In genomic region chr1:58395355-58395754, GRCh38 we compare ENCODE assay signal across 12 cellular contexts.
DNase-seq lines count a peak whose midpoint lies in the region; ATAC-seq and TF ChIP-seq lines count a peak whose summit lies in the region.
"Had no signal": no experiment of that assay in that cellular context is flagged by ENCODE, and none has a peak within 500 bp of the region (broad histone marks: within the 10 kb centered on the region; RNA-seq: fewer than 3 reads in every experiment).

No MANE protein-coding gene starts in this region.

- TF ChIP-seq CTCF in right lobe of liver (IDR thresholded peaks at IDR 0.05) = no peak
- TF ChIP-seq CTCF in BE2C (IDR thresholded peaks at IDR 0.05; ENCODE audit: low read depth, low read length) = no peak
- TF ChIP-seq CTCF in Caco-2 (IDR thresholded peaks at IDR 0.05; ENCODE audit: insufficient read depth in 1 of 2, low read depth in 1 of 2, low read length in 1 of 2, severe bottlenecking in 1 of 2, unreplicated experiment in 1 of 2) = no peak

- TF ChIP-seq POLR2A in right lobe of liver (IDR thresholded peaks at IDR 0.05) = no peak

- H3K27ac ChIP-seq in right lobe of liver = no peak overlapping the region
- H3K27ac ChIP-seq: neutrophil had no signal

- intact Hi-C loops in right lobe of liver (cut with DNase I) = no loop called here
- intact Hi-C loops in Caco-2 (cut with micrococcal nuclease; ENCODE audit: unreplicated experiment) = no loop called here

- H3K36me3 ChIP-seq in right lobe of liver (no peaks in the 10 kb centered on the region), BE2C (no peaks in the 10 kb centered on the region), Caco-2 (ENCODE audit: control insufficient read depth, insufficient read depth, low read length) (no peaks in the 10 kb centered on the region)
- H3K36me3 ChIP-seq: neutrophil had no signal

- ATAC-seq in right lobe of liver = peak; percentile 47 to 75 (median 62)
- ATAC-seq in stimulated activated naive CD8-positive, alpha-beta T cell treated with anti-CD3 and anti-CD28 coated beads, Interleukin-15, amount 100 ng/mL, for 72 hours = no peak
- ATAC-seq in HG02870 (IDR thresholded peaks at IDR 0.05; ENCODE audit: unreplicated experiment) = no peak
- ATAC-seq: effector memory CD8-positive, alpha-beta T cell had no signal

- H3K4me1 Mint-ChIP-seq in stimulated activated naive CD8-positive, alpha-beta T cell treated with anti-CD3 and anti-CD28 coated beads, Interleukin-15, amount 100 ng/mL, for 72 hours = peaks cover 7% of the 10 kb centered on the region
- peaks cover 7% of the 10 kb centered on the region for H3K4me1 Mint-ChIP-seq in Caco-2 (ENCODE audit: low read depth, unreplicated experiment)

- POLR2A ChIA-PET in Caco-2 (lab: Charles Lee) = no interaction called here

- no peaks in the 10 kb centered on the region for H3K27me3 Mint-ChIP-seq in stimulated activated naive CD8-positive, alpha-beta T cell treated with anti-CD3 and anti-CD28 coated beads, Interleukin-15, amount 100 ng/mL, for 72 hours
- H3K27me3 Mint-ChIP-seq in Caco-2 (ENCODE audit: insufficient read depth, unreplicated experiment) = peaks cover 7% of the 10 kb centered on the region
- H3K27me3 Mint-ChIP-seq: activated T-cell treated with anti-CD3 and anti-CD28 coated beads, Interleukin-2, amount 50 U/mL, for 24 hours; effector memory CD8-positive, alpha-beta T cell had no signal

- H3K9me3 ChIP-seq in right lobe of liver = no peaks in the 10 kb centered on the region
- H3K9me3 ChIP-seq in BE2C = no peaks in the 10 kb centered on the region
- H3K9me3 ChIP-seq in Caco-2 = no peaks in the 10 kb centered on the region
- H3K9me3 ChIP-seq: neutrophil had no signal

- H3K4me3 ChIP-seq in right lobe of liver = no peak overlapping the region
- H3K4me3 ChIP-seq in BE2C (ENCODE audit: low read depth, low read length) = no peak overlapping the region
- no peak overlapping the region for H3K4me3 ChIP-seq in Caco-2 (ENCODE audit: low read depth, low read length)

- no peaks in the 10 kb centered on the region for H3K9me3 Mint-ChIP-seq in stimulated activated naive CD8-positive, alpha-beta T cell treated with anti-CD3 and anti-CD28 coated beads, Interleukin-15, amount 100 ng/mL, for 72 hours
- H3K9me3 Mint-ChIP-seq in Caco-2 (ENCODE audit: unreplicated experiment) = no peaks in the 10 kb centered on the region
- H3K9me3 Mint-ChIP-seq: activated T-cell treated with anti-CD3 and anti-CD28 coated beads, Interleukin-2, amount 50 U/mL, for 24 hours; effector memory CD8-positive, alpha-beta T cell had no signal

- DNase-seq in DMS53 (lab: John Stamatoyannopoulos, UW) = peak; percentile 81
- peak; percentile 97 for DNase-seq in M059J (ENCODE audit: low read depth)
- peak; percentile 66 for DNase-seq in dedifferentiated amniotic fluid mesenchymal stem cell (ENCODE audit: extremely low spot score)
- DNase-seq in right lobe of liver = no peak
- DNase-seq in stimulated activated naive CD8-positive, alpha-beta T cell treated with anti-CD3 and anti-CD28 coated beads, Interleukin-15, amount 100 ng/mL, for 72 hours = no peak
- DNase-seq in BE2C = no peak
- DNase-seq in Caco-2 = no peak
- DNase-seq: activated T-cell treated with anti-CD3 and anti-CD28 coated beads, Interleukin-2, amount 50 U/mL, for 24 hours; effector memory CD8-positive, alpha-beta T cell; SHP77 had no signal

- BruUV-seq in Caco-2 (replicated peaks; lab: Mats Ljungman, UMichigan) = no TSS peak

- 36% methylated on average over 2 of the region's 2 CpGs for WGBS in right lobe of liver (ENCODE audit: insufficient coverage, low coverage, low lambda C conversion rate, missing lambda C conversion rate)

- H3K4me3 Mint-ChIP-seq in stimulated activated naive CD8-positive, alpha-beta T cell treated with anti-CD3 and anti-CD28 coated beads, Interleukin-15, amount 100 ng/mL, for 72 hours = no peak overlapping the region
- no peak overlapping the region for H3K4me3 Mint-ChIP-seq in Caco-2 (ENCODE audit: unreplicated experiment)
- H3K4me3 Mint-ChIP-seq: activated T-cell treated with anti-CD3 and anti-CD28 coated beads, Interleukin-2, amount 50 U/mL, for 24 hours; effector memory CD8-positive, alpha-beta T cell had no signal

- H3K27me3 ChIP-seq in right lobe of liver (no peaks in the 10 kb centered on the region), BE2C (no peaks in the 10 kb centered on the region), Caco-2 (replicated peaks; ENCODE audit: control insufficient read depth, insufficient read depth, low read length) (no peaks in the 10 kb centered on the region)
- H3K27me3 ChIP-seq: neutrophil had no signal

- no peaks in the 10 kb centered on the region for H3K4me1 ChIP-seq in right lobe of liver
- H3K4me1 ChIP-seq in BE2C = no peaks in the 10 kb centered on the region
- H3K4me1 ChIP-seq in Caco-2 = no peaks in the 10 kb centered on the region

- no peaks in the 10 kb centered on the region for H3K36me3 Mint-ChIP-seq in Caco-2 (ENCODE audit: insufficient read depth, unreplicated experiment)

- no peak overlapping the region for H3K27ac Mint-ChIP-seq in stimulated activated naive CD8-positive, alpha-beta T cell treated with anti-CD3 and anti-CD28 coated beads, Interleukin-15, amount 100 ng/mL, for 72 hours
- no peak overlapping the region for H3K27ac Mint-ChIP-seq in Caco-2 (ENCODE audit: unreplicated experiment)
- H3K27ac Mint-ChIP-seq: activated T-cell treated with anti-CD3 and anti-CD28 coated beads, Interleukin-2, amount 50 U/mL, for 24 hours had no signal

- CTCF ChIA-PET in Caco-2 (lab: Charles Lee) = no interaction called here

Comparison
In these comparisons a context has a peak if more than half of its experiments do, and no peak if none do; other contexts are left out.
1. DNase-seq: peak in DMS53 (single experiment), M059J (single experiment) and dedifferentiated amniotic fluid mesenchymal stem cell (single experiment); none in right lobe of liver (0 of 3), stimulated activated naive CD8-positive, alpha-beta T cell treated with anti-CD3 and anti-CD28 coated beads, Interleukin-15, amount 100 ng/mL, for 72 hours (0 of 2), BE2C (single experiment) and Caco-2 (0 of 2).
2. ATAC-seq: peak in right lobe of liver (4 of 4); none in stimulated activated naive CD8-positive, alpha-beta T cell treated with anti-CD3 and anti-CD28 coated beads, Interleukin-15, amount 100 ng/mL, for 72 hours (single experiment) and HG02870 (single experiment).